In the genomic region with DNA sequence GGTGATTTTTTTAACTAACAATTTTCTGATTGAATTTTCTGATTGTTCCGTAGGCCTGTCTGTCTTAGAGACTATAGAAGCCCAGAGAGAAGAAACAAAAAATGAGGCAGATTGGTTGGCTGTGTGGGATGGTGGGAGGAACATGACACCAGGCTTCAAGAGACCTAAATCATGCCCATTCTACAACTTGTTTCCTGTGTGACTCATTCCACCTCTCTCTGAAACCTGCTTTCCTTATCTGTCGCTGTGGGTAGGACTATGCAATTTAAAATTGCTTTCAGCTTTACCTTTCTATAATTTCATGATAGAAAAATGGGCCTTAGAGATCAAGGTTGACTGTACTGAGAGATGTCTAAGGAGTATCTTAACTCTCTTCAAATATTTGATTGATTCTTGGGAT, we compare ENCODE assay signal across 8 cellular contexts. TPM values are rescaled to one million over a fixed set of nuclear protein-coding genes. Genes with fewer than 3 reads are reported as not detected.
A peak's percentile ranks its signal among the peaks of the same experiment; 100 is the strongest.
DNase-seq lines count a peak whose midpoint lies in the region; ATAC-seq and TF ChIP-seq lines count a peak whose summit lies in the region.

No MANE protein-coding gene starts in this region.

- ATAC-seq in GM19452 (IDR thresholded peaks at IDR 0.05; ENCODE audit: unreplicated experiment) (peak; percentile 86), HG03354 (IDR thresholded peaks at IDR 0.05; ENCODE audit: poor library complexity, severe bottlenecking, unreplicated experiment) (peak; percentile 90)

- H3K27me3 ChIP-seq in BJ (ENCODE audit: control insufficient read depth, insufficient read depth, low read length), result no peaks in the 10 kb centered on the region

- intact Hi-C loops in posterior vena cava (cut with DNase I), result no loop called here

- peak; percentile 3 for DNase-seq in BJ (ENCODE audit: low read depth)
- peak; percentile 57 for DNase-seq in T-helper 22 cell (ENCODE audit: low read depth)
- peak; percentile 64 for DNase-seq in fibroblast of pulmonary artery (ENCODE audit: low read depth)
- DNase-seq in NCI-H446 treated with DMSO at 0.1 percent for 48 hours (lab: John Stamatoyannopoulos, UW), result no peak
- DNase-seq in NCI-H1417 treated with DMSO at 0.1 percent for 48 hours (lab: John Stamatoyannopoulos, UW), result no peak
- DNase-seq in posterior vena cava (ENCODE audit: low spot score), result no peak

- peaks cover 3% of the 10 kb centered on the region for H3K36me3 ChIP-seq in BJ (ENCODE audit: control insufficient read depth, insufficient read depth, low read length)

- H3K4me3 ChIP-seq in BJ (ENCODE audit: low read depth, low read length), result no peak overlapping the region
- no peak overlapping the region for H3K4me3 ChIP-seq in fibroblast of pulmonary artery (replicated peaks; ENCODE audit: low read depth, low read length)

- TF ChIP-seq CTCF in BJ (IDR thresholded peaks at IDR 0.05; ENCODE audit: insufficient read depth, low read depth, low read length) (no peak), fibroblast of pulmonary artery (IDR thresholded peaks at IDR 0.05; ENCODE audit: low read length, missing control alignments) (no peak)

- CTCF ChIA-PET in BJ (lab: Yijun Ruan, JAX), result no interaction called here

- POLR2A ChIA-PET in BJ (lab: Charles Lee), result no interaction called here

RNA-seq across cellular contexts. Expression of a gene that starts 44.5 kb away (rescaled TPM):
- 8.9 and 11.4 TPM in 2 replicates for polyA plus RNA-seq in BJ (2011; rRNA removed)
- polyA minus RNA-seq in BJ (2011; rRNA and poly(A)+ RNA removed), result 9.4 and 10.0 TPM in 2 replicates
- total RNA-seq in posterior vena cava, result 1 to 10 TPM; 7.5 to 8.6 TPM

RNA-seq across cellular contexts. Expression of a gene that starts 44.8 kb away (rescaled TPM):
- 11.4 and 18.2 TPM in 2 replicates for polyA plus RNA-seq in BJ (2011; rRNA removed)
- polyA minus RNA-seq in BJ (2011; rRNA and poly(A)+ RNA removed), result 8.9 and 11.2 TPM in 2 replicates
- total RNA-seq in posterior vena cava, result 10 to 100 TPM; 35.4 to 47.1 TPM

Comparison
In these comparisons a context has a peak if more than half of its experiments do, and no peak if none do; other contexts are left out.
1. DNase-seq: peak in BJ (single experiment), T-helper 22 cell (single experiment) and fibroblast of pulmonary artery (single experiment); none in NCI-H446 treated with DMSO at 0.1 percent for 48 hours (single experiment), NCI-H1417 treated with DMSO at 0.1 percent for 48 hours (single experiment) and posterior vena cava (single experiment).